13 cellular contexts compared by ENCODE assay signal in the genomic region with DNA sequence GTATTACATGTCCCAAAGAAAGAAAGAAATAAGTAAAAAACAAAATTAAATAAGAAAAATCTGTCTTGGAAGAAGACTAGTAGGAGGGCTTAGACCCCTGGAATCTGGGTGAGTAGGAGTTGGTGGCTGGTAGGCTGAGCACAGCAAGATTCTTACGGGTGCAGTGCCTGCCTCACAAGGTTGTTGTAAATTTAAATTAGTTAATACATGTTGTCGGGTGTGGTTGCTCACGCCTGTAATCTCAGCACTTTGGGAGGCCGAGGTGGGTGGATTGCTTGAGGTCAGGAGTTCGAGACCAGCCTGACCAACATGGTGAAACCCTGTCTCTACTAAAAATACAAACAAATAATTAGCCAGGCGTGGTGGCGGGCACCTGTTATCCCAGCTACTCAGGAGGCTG. TPM values are rescaled to one million over a fixed set of nuclear protein-coding genes. Genes with fewer than 3 reads are reported as not detected.
"Had no signal": no experiment of that assay in that cellular context is flagged by ENCODE, and none has a peak within 500 bp of the region (broad histone marks: within the 10 kb centered on the region; RNA-seq: fewer than 3 reads in every experiment).

No MANE protein-coding gene starts in this region.

RNA-seq across cellular contexts. Expression of a gene that starts 13.4 kb away (rescaled TPM):
- total RNA-seq: stomach, suprapubic skin, temporal lobe, thoracic aorta, thyroid gland, tibial nerve, transverse colon, upper lobe of left lung, upper lobe of right lung, ureter, urinary bladder, vagina had no signal
- polyA plus RNA-seq: stomach, thymus, urinary bladder had no signal
